In genomic region chr20:10771435-10772140, GRCh38 we compare ENCODE assay signal across 32 cellular contexts.
A peak's percentile ranks its signal among the peaks of the same experiment; 100 is the strongest.
DNase-seq lines count a peak whose midpoint lies in the region; ATAC-seq and TF ChIP-seq lines count a peak whose summit lies in the region.
"Had no signal": no experiment of that assay in that cellular context is flagged by ENCODE, and none has a peak within 500 bp of the region (broad histone marks: within the 10 kb centered on the region; RNA-seq: fewer than 3 reads in every experiment).

No MANE protein-coding gene starts in this region.

- no peaks in the 10 kb centered on the region for H3K9me3 Mint-ChIP-seq in endodermal cell
- H3K9me3 Mint-ChIP-seq: activated T-helper 17 cell treated with anti-CD3 and anti-CD28 coated beads, Interleukin-2, amount 50 U/mL, for 72 hours; HFFc6; natural killer cell treated with Interleukin-12 subunit alpha and Interleukin-12 subunit beta and Interleukin-15 and Interleukin-18, amount 100 ng/mL, for 72 hours had no signal

- H3K36me3 ChIP-seq in RWPE2 (ENCODE audit: low read depth) (no peaks in the 10 kb centered on the region), endodermal cell (ENCODE audit: control insufficient read depth, insufficient read depth, low read length) (no peaks in the 10 kb centered on the region)
- H3K36me3 ChIP-seq: MG63, SJCRH30 had no signal

- 44% methylated on average over 1 of the region's 1 CpG; no CpG with 5 or more reads in 1 of the 2 experiments for WGBS in endodermal cell (ENCODE audit: insufficient coverage in 1 of 2, insufficient read length in 1 of 2), 2 experiments

- H3K27me3 ChIP-seq in RWPE2 (ENCODE audit: insufficient read depth, poor library complexity, severe bottlenecking) (no peaks in the 10 kb centered on the region), endodermal cell (ENCODE audit: control insufficient read depth, insufficient read depth, low read length, poor library complexity, severe bottlenecking) (no peaks in the 10 kb centered on the region)
- H3K27me3 ChIP-seq: MG63, SJCRH30 had no signal

- in situ Hi-C loops in GM13976 (cut with MboI; ENCODE audit: low sequenced_read_pairs, unreplicated experiment): no loop called here

- H3K4me3 ChIP-seq in RWPE2 (ENCODE audit: severe bottlenecking): no peak overlapping the region
- no peak overlapping the region for H3K4me3 ChIP-seq in endodermal cell (ENCODE audit: low read length)
- H3K4me3 ChIP-seq: MG63, SJCRH30, skin epidermis had no signal

- H3K4me1 Mint-ChIP-seq in endodermal cell: peaks cover 52% of the 10 kb centered on the region
- H3K4me1 Mint-ChIP-seq: activated T-helper 17 cell treated with anti-CD3 and anti-CD28 coated beads, Interleukin-2, amount 50 U/mL, for 72 hours had no signal

- ATAC-seq in RWPE2 (ENCODE audit: low read depth) (peak; percentile 44; the same call in 2 of the 3 replicates), HG03095 (IDR thresholded peaks at IDR 0.05; ENCODE audit: unreplicated experiment) (no peak)
- ATAC-seq: activated T-helper 17 cell treated with anti-CD3 and anti-CD28 coated beads, Interleukin-2, amount 50 U/mL, for 72 hours; left cardiac atrium; natural killer cell treated with Interleukin-12 subunit alpha and Interleukin-12 subunit beta and Interleukin-15 and Interleukin-18, amount 100 ng/mL, for 72 hours had no signal

- no peak overlapping the region for H3K9ac ChIP-seq in endodermal cell (ENCODE audit: extremely low read depth, low read length, poor library complexity, severe bottlenecking)

- H3K27ac ChIP-seq in RWPE2 (ENCODE audit: poor library complexity, severe bottlenecking) (no peak overlapping the region), endodermal cell (ENCODE audit: low read depth, low read length) (no peak overlapping the region)
- H3K27ac ChIP-seq: 22Rv1, C4-2B, SJCRH30, skin epidermis, VCaP had no signal

- H3K4me1 ChIP-seq in RWPE2 (ENCODE audit: insufficient read depth, poor library complexity, severe bottlenecking) (peaks cover 7% of the 10 kb centered on the region), endodermal cell (ENCODE audit: control insufficient read depth, insufficient read depth, low read length) (peaks cover 27% of the 10 kb centered on the region)
- H3K4me1 ChIP-seq: SJCRH30 had no signal

- DNase-seq in NCI-H146 (lab: John Stamatoyannopoulos, UW) (peak; percentile 12), NCI-H146 treated with DMSO at 0.1 percent for 48 hours (lab: John Stamatoyannopoulos, UW; ENCODE audit: unreplicated experiment) (no peak), RWPE2 (ENCODE audit: low spot score) (no peak), endodermal cell (no peak), kidney tubule cell (ENCODE audit: low spot score) (peak; percentile 15), activated gamma-delta T cell (lab: John Stamatoyannopoulos, UW) (no peak), GM13976 (ENCODE audit: low spot score) (no peak)
- DNase-seq: activated CD4-positive, alpha-beta T cell treated with anti-CD3 and anti-CD28 coated beads for 4 hours; activated naive CD4-positive, alpha-beta T cell treated with anti-CD3 and anti-CD28 coated beads, Interleukin-2, amount 50 U/mL, for 16 hours; amniotic stem cell; caudate nucleus; COR-L47; GOT3; HFFc6; hippocampal formation; KG1; left cardiac atrium; MG63; NCI-H1105; NCI-H2081; NCI-H345; NCI-H748 treated with DMSO at 0.1 percent for 48 hours; SJCRH30; stimulated activated naive CD4-positive, alpha-beta T cell; T1000 had no signal

- no peaks in the 10 kb centered on the region for H3K36me3 Mint-ChIP-seq in endodermal cell (ENCODE audit: low read depth)
- H3K36me3 Mint-ChIP-seq: natural killer cell treated with Interleukin-12 subunit alpha and Interleukin-12 subunit beta and Interleukin-15 and Interleukin-18, amount 100 ng/mL, for 72 hours had no signal

- H3K9me3 ChIP-seq in RWPE2 (ENCODE audit: severe bottlenecking) (no peaks in the 10 kb centered on the region), endodermal cell (ENCODE audit: control insufficient read depth, low read length) (no peaks in the 10 kb centered on the region)
- H3K9me3 ChIP-seq: MG63, SJCRH30 had no signal

- no peak for TF ChIP-seq CTCF in RWPE2 (IDR thresholded peaks at IDR 0.05; ENCODE audit: poor library complexity, severe bottlenecking)
- no peak for TF ChIP-seq CTCF in endodermal cell (conservative IDR thresholded peaks at IDR 0.05)
- no peak for TF ChIP-seq CTCF in GM13976 (IDR thresholded peaks at IDR 0.05; ENCODE audit: borderline replicate concordance, control extremely low read depth, extremely low read depth, insufficient read depth, missing control alignments)

- peak overlapping the region; percentile 22 for H3K27ac Mint-ChIP-seq in endodermal cell
- H3K27ac Mint-ChIP-seq: activated T-helper 17 cell treated with anti-CD3 and anti-CD28 coated beads, Interleukin-2, amount 50 U/mL, for 72 hours; HFFc6; natural killer cell treated with Interleukin-12 subunit alpha and Interleukin-12 subunit beta and Interleukin-15 and Interleukin-18, amount 100 ng/mL, for 72 hours had no signal

- no peak overlapping the region for H3K4me3 Mint-ChIP-seq in endodermal cell
- H3K4me3 Mint-ChIP-seq: activated T-helper 17 cell treated with anti-CD3 and anti-CD28 coated beads, Interleukin-2, amount 50 U/mL, for 72 hours; HFFc6; natural killer cell treated with Interleukin-12 subunit alpha and Interleukin-12 subunit beta and Interleukin-15 and Interleukin-18, amount 100 ng/mL, for 72 hours had no signal

- H3K27me3 Mint-ChIP-seq in endodermal cell (ENCODE audit: insufficient read depth): peaks cover 8% of the 10 kb centered on the region

Comparison
In these comparisons a context has a peak if more than half of its experiments do, and no peak if none do; other contexts are left out.
1. DNase-seq: peak in NCI-H146 (single experiment) and kidney tubule cell (single experiment); none in NCI-H146 treated with DMSO at 0.1 percent for 48 hours (single experiment), RWPE2 (single experiment), endodermal cell (single experiment), activated gamma-delta T cell (single experiment) and GM13976 (single experiment).